ENCODE assay signal across 8 cellular contexts in the genomic region with DNA sequence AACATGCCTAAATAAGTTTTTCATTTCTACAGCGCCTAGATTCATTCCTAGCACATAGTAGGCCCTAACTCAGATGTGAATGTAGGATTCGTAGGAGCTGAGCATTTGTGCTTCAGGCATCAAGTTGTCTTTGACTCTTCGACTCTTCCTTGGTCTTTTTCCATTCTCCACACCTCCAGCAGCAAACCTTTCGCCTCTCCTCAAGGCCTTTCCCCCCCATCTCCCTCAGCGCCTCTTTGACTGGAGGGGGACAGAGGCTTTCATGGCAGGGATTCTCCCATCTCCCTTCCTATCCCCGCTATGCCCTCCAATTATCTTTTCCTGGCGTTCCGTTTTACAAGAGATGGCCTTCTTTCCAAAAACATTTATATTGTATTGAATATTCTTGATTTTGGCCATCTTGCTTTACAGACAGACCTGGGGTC. TPM values are rescaled to one million over a fixed set of nuclear protein-coding genes. Genes with fewer than 3 reads are reported as not detected.
DNase-seq lines count a peak whose midpoint lies in the region; ATAC-seq and TF ChIP-seq lines count a peak whose summit lies in the region.

No MANE protein-coding gene starts in this region.

- no peak for TF ChIP-seq POLR2A in prostate gland (IDR thresholded peaks at IDR 0.05)

- ATAC-seq in HG03460 (IDR thresholded peaks at IDR 0.05; ENCODE audit: unreplicated experiment) (no peak), left lobe of liver (no peak)

- DNase-seq in GM06990 (ENCODE audit: extremely low read depth, insufficient read length) = no peak
- no peak for DNase-seq in NT2/D1 (ENCODE audit: low read depth, low spot score)
- no peak for DNase-seq in epithelial cell of esophagus (ENCODE audit: low read depth)
- no peak for DNase-seq in prostate gland (ENCODE audit: low spot score)
- no peak for DNase-seq in NOMO-1 treated with DMSO at 0.1 percent for 48 hours (lab: John Stamatoyannopoulos, UW; ENCODE audit: unreplicated experiment)
- no peak for DNase-seq in left lobe of liver (ENCODE audit: low spot score)
- DNase-seq in NCI-H2107 treated with DMSO at 0.1 percent for 48 hours (lab: John Stamatoyannopoulos, UW; ENCODE audit: unreplicated experiment) = no peak

- WGBS in prostate gland = 8% methylated on average over 8 of the region's 8 CpGs

- H3K9me3 ChIP-seq in NT2/D1 (ENCODE audit: insufficient read depth, low read length) (no peaks in the 10 kb centered on the region), prostate gland (no peaks in the 10 kb centered on the region)

- no peaks in the 10 kb centered on the region for H3K27me3 ChIP-seq in GM06990 (replicated peaks; ENCODE audit: control insufficient read depth, insufficient read depth, low read length)
- H3K27me3 ChIP-seq in NT2/D1 (ENCODE audit: insufficient read depth, insufficient read length) = no peaks in the 10 kb centered on the region
- no peaks in the 10 kb centered on the region for H3K27me3 ChIP-seq in prostate gland (replicated peaks; ENCODE audit: insufficient read depth)

- H3K9ac ChIP-seq in NT2/D1 (ENCODE audit: insufficient read length, low read depth) = peak overlapping the region; percentile 99

- H3K36me3 ChIP-seq in GM06990 (ENCODE audit: control insufficient read depth, insufficient read depth, low read length) (no peaks in the 10 kb centered on the region; the same call in 1 of the 2 replicates), NT2/D1 (ENCODE audit: insufficient read depth, insufficient read length, low read length) (peaks cover 31% of the 10 kb centered on the region), prostate gland (peaks cover 0 to 10% of the 10 kb centered on the region in 2 donors)

- no peaks in the 10 kb centered on the region for H3K4me1 ChIP-seq in NT2/D1 (ENCODE audit: insufficient read depth, insufficient read length)
- H3K4me1 ChIP-seq in prostate gland (replicated peaks) = no peaks in the 10 kb centered on the region

- peak overlapping the region; percentile 77 for H3K4me3 ChIP-seq in GM06990 (replicated peaks; ENCODE audit: low read depth, low read length)
- H3K4me3 ChIP-seq in NT2/D1 (ENCODE audit: insufficient read length, low read depth) = peak overlapping the region; percentile 90
- H3K4me3 ChIP-seq in epithelial cell of esophagus (ENCODE audit: low read length) = peak overlapping the region; percentile 92
- peak overlapping the region; percentile 65 to 93 for H3K4me3 ChIP-seq in prostate gland

- TF ChIP-seq CTCF in GM06990 (IDR thresholded peaks at IDR 0.05; ENCODE audit: insufficient read depth, low read length, poor library complexity, severe bottlenecking) (no peak), epithelial cell of esophagus (IDR thresholded peaks at IDR 0.05; ENCODE audit: insufficient read depth, low read depth, low read length, missing control alignments) (no peak), prostate gland (IDR thresholded peaks at IDR 0.05) (no peak)

- intact Hi-C loops in prostate gland (cut with DNase I) = no loop called here

- H3K27ac ChIP-seq in prostate gland = peak overlapping the region in 1 of 2 donors; percentile 77

RNA-seq across cellular contexts. Expression of a gene that starts 0.7 kb away (rescaled TPM):
- 10 to 100 TPM; 10.9 to 17.7 TPM for total RNA-seq in prostate gland
- 4.6 TPM for total RNA-seq in left lobe of liver

RNA-seq across cellular contexts. Expression of a gene that starts 10.8 kb away (rescaled TPM):
- total RNA-seq in prostate gland (10 to 100 TPM; 26.2 to 53.3 TPM), left lobe of liver (35.1 TPM)
